10 cellular contexts compared by ENCODE assay signal in genomic region chr1:167661527-167662436, GRCh38. TPM values are rescaled to one million over a fixed set of nuclear protein-coding genes. Genes with fewer than 3 reads are reported as not detected.
DNase-seq lines count a peak whose midpoint lies in the region; ATAC-seq, FAIRE-seq and TF ChIP-seq lines count a peak whose summit lies in the region.
"Had no signal": no experiment of that assay in that cellular context is flagged by ENCODE, and none has a peak within 500 bp of the region (broad histone marks: within the 10 kb centered on the region; RNA-seq: fewer than 3 reads in every experiment).

No MANE protein-coding gene starts in this region.

- H3K27ac Mint-ChIP-seq in memory B cell = peak overlapping the region; percentile 54

- H3K27me3 ChIP-seq in ovary = no peaks in the 10 kb centered on the region

- intact Hi-C loops in ovary (cut with DNase I) = no loop called here

- no peak for TF ChIP-seq CTCF in AG04449 (IDR thresholded peaks at IDR 0.05; ENCODE audit: insufficient read depth, low read length, missing control alignments)
- TF ChIP-seq CTCF in ovary (IDR thresholded peaks at IDR 0.05) = no peak

- H3K36me3 ChIP-seq in ovary = no peaks in the 10 kb centered on the region

- no peak for TF ChIP-seq EP300 in ovary (IDR thresholded peaks at IDR 0.05)

- H3K27me3 Mint-ChIP-seq in memory B cell = no peaks in the 10 kb centered on the region

- H3K4me1 ChIP-seq in ovary (ENCODE audit: insufficient read depth) = peaks cover 18% of the 10 kb centered on the region

- POLR2A ChIA-PET in AG04449 (lab: Yijun Ruan, JAX) = interaction anchor here (1.1 kb wide), 1 partner anchor 12 kb away, joined by 3 read pairs; no protein-coding TSS in a partner anchor

- ATAC-seq in memory B cell (ENCODE audit: low read depth) = no peak

- no peak for FAIRE-seq in frontal cortex (lab: Jason Lieb, UNC)

- H3K4me3 ChIP-seq in AG04449 (ENCODE audit: low read depth, low read length) (no peak overlapping the region), ovary (no peak overlapping the region)

- TF ChIP-seq POLR2A in ovary (IDR thresholded peaks at IDR 0.05) = no peak

- H3K4me3 Mint-ChIP-seq in memory B cell = no peak overlapping the region

- H3K36me3 Mint-ChIP-seq in memory B cell = peaks cover 43% of the 10 kb centered on the region

- H3K9me3 Mint-ChIP-seq in memory B cell = no peaks in the 10 kb centered on the region

- peaks cover 72% of the 10 kb centered on the region for H3K4me1 Mint-ChIP-seq in memory B cell

- WGBS in ovary, 3 donors = 54 to 70% (median 61%) methylated on average over 3 of the region's 3 CpGs

- H3K9me3 ChIP-seq in ovary = no peaks in the 10 kb centered on the region

- DNase-seq in AG04449 (ENCODE audit: low read depth, low spot score) = peak; percentile 87
- DNase-seq in HS-27A (ENCODE audit: low read depth) = peak; percentile 84
- peak; percentile 55 for DNase-seq in brain pericyte (ENCODE audit: low read depth, low spot score)
- DNase-seq in memory B cell (ENCODE audit: low spot score in 2 of 2) = no peak
- DNase-seq in SIG-M5 (lab: John Stamatoyannopoulos, UW) = no peak
- no peak for DNase-seq in frontal cortex (ENCODE audit: low spot score in 2 of 2)
- DNase-seq in ovary = no peak
- no peak for DNase-seq in NCI-H2227 treated with DMSO at 0.1 percent for 48 hours (lab: John Stamatoyannopoulos, UW)
- DNase-seq: stimulated activated CD4-positive, alpha-beta T cell treated with anti-CD3 and anti-CD28 coated beads, Interleukin-4, amount 100 ng/mL, for 1 hour had no signal

- no peak overlapping the region for H3K27ac ChIP-seq in ovary

- CTCF ChIA-PET in AG04449 (lab: Yijun Ruan, JAX) = no interaction called here

RNA-seq across cellular contexts. Expression of gene RCSD1, which starts 31.8 kb away (rescaled TPM):
- total RNA-seq in frontal cortex (4.5 TPM), ovary (1 to 10 TPM; 2.1 to 5.9 (median 3.0) TPM)
- 10 to 100 TPM in 1 of 2 donors, 1 to 10 TPM in 1; 4.1 to 10.9 TPM for polyA plus RNA-seq in ovary
- total RNA-seq: SK-MEL-5 had no signal

RNA-seq across cellular contexts. Expression of gene MPZL1, which starts 60.0 kb away (rescaled TPM):
- total RNA-seq in frontal cortex = 184 TPM
- 100 to 1,000 TPM in 3 of 7 donors, 10 to 100 TPM in 4; 43.0 to 114 (median 80.1) TPM for total RNA-seq in ovary
- 100 to 1,000 TPM in 1 of 2 donors, 10 to 100 TPM in 1; 30.3 to 180 TPM for polyA plus RNA-seq in ovary

Comparison
In these comparisons a context has a peak if more than half of its experiments do, and no peak if none do; other contexts are left out.
1. DNase-seq: peak in AG04449 (single experiment), HS-27A (single experiment) and brain pericyte (single experiment); none in memory B cell (0 of 2), SIG-M5 (single experiment), frontal cortex (0 of 2), ovary (0 of 5) and NCI-H2227 treated with DMSO at 0.1 percent for 48 hours (single experiment).